Comparison of ENCODE assay signal across 19 cellular contexts in the genomic region with DNA sequence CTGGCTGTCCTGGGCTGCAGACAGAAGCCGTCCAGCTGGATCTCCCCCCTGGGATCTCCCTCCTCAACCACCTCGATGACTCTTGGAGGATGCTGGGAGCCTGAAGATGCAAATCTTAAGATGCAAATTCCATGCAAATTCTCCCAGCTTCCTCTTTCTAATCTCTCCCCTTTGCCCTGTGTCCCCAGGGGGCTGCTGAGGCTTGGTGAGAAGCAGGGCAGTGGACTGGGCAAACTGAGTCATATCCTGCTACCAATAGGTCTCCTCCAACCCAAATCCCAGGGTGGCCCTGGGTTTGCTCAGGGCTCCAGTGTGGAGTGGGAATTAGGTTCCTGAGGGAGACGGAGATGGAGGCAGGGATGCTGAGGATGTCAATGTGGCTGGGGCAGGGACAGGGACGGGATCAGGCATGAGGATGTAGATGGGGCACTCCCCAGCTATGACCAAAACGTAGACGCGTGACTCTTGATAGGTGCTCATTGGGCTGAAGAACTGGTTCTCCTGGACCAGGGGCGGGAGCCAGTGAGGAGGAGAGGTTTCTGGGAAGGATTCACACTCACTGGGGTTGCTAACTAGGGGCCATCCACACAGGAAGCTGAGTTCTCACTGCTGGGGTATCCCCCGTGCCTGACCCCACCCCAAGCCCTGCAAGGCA. TPM values are rescaled to one million over a fixed set of nuclear protein-coding genes. Genes with fewer than 3 reads are reported as not detected.
A peak's percentile ranks its signal among the peaks of the same experiment; 100 is the strongest.
DNase-seq lines count a peak whose midpoint lies in the region; ATAC-seq and TF ChIP-seq lines count a peak whose summit lies in the region.
"Had no signal": no experiment of that assay in that cellular context is flagged by ENCODE, and none has a peak within 500 bp of the region (broad histone marks: within the 10 kb centered on the region; RNA-seq: fewer than 3 reads in every experiment).

No MANE protein-coding gene starts in this region.

- no peak overlapping the region; the same call in 1 of the 2 replicates for H2AFZ ChIP-seq in OCI-LY3 (ENCODE audit: low read depth, low read length)

- H3K36me3 ChIP-seq in OCI-LY3 (replicated peaks; ENCODE audit: low read depth, low read length) = no peaks in the 10 kb centered on the region
- H3K36me3 ChIP-seq: adrenal gland, colonic mucosa, tibial nerve had no signal

- H3K4me3 Mint-ChIP-seq in stimulated activated memory B cell treated with anti-CD40 and anti-IgM and Interleukin-4, amounts not matched to agents 10 μg/mL and 1 μg/mL and 100 μg/mL, for 72 hours = peak overlapping the region; percentile 57
- no peak overlapping the region for H3K4me3 Mint-ChIP-seq in WTC11
- no peak overlapping the region for H3K4me3 Mint-ChIP-seq in activated CD4-positive, alpha-beta T cell treated with anti-CD3 and anti-CD28 coated beads, Interleukin-2, amount 10 ng/mL, durations not matched to agents 24 days and 14 days
- H3K4me3 Mint-ChIP-seq: activated T-cell treated with anti-CD3 and anti-CD28 coated beads, Interleukin-2, amount 50 U/mL, for 4 hours; CD8-positive, alpha-beta T cell had no signal

- no peak for DNase-seq in activated CD4-positive, alpha-beta T cell treated with anti-CD3 and anti-CD28 coated beads for 1 hour
- no peak for DNase-seq in WTC11 (ENCODE audit: low spot score)
- DNase-seq in activated CD4-positive, alpha-beta T cell treated with anti-CD3 and anti-CD28 coated beads, Interleukin-2, amount 10 ng/mL, durations not matched to agents 24 days and 14 days = no peak
- DNase-seq: activated CD4-positive, CD25-positive, alpha-beta regulatory T cell treated with anti-CD3 and anti-CD28 coated beads, Interleukin-2, amount 50 U/mL, for 72 hours; activated T-cell treated with anti-CD3 and anti-CD28 coated beads, Interleukin-2, amount 50 U/mL, for 4 hours; adrenal gland; CD8-positive, alpha-beta T cell; colonic mucosa; Kasumi-1; NK-92 treated with Interleukin-12 subunit alpha and Interleukin-12 subunit beta, amount 100 ng/mL, for 24 hours; SW 1271 had no signal

- intact Hi-C loops in activated CD4-positive, alpha-beta T cell treated with anti-CD3 and anti-CD28 coated beads, Interleukin-2, amount 10 ng/mL, durations not matched to agents 24 days and 14 days (cut with micrococcal nuclease) = no loop called here

- H3K4me1 Mint-ChIP-seq in stimulated activated memory B cell treated with anti-CD40 and anti-IgM and Interleukin-4, amounts not matched to agents 10 μg/mL and 1 μg/mL and 100 μg/mL, for 72 hours = peaks cover 57% of the 10 kb centered on the region
- H3K4me1 Mint-ChIP-seq in WTC11 = peaks cover 16% of the 10 kb centered on the region
- peaks cover 8% of the 10 kb centered on the region for H3K4me1 Mint-ChIP-seq in activated CD4-positive, alpha-beta T cell treated with anti-CD3 and anti-CD28 coated beads, Interleukin-2, amount 10 ng/mL, durations not matched to agents 24 days and 14 days

- H3K9me3 Mint-ChIP-seq in stimulated activated memory B cell treated with anti-CD40 and anti-IgM and Interleukin-4, amounts not matched to agents 10 μg/mL and 1 μg/mL and 100 μg/mL, for 72 hours = no peaks in the 10 kb centered on the region
- no peaks in the 10 kb centered on the region for H3K9me3 Mint-ChIP-seq in WTC11
- H3K9me3 Mint-ChIP-seq in activated CD4-positive, alpha-beta T cell treated with anti-CD3 and anti-CD28 coated beads, Interleukin-2, amount 10 ng/mL, durations not matched to agents 24 days and 14 days = no peaks in the 10 kb centered on the region
- H3K9me3 Mint-ChIP-seq: activated T-cell treated with anti-CD3 and anti-CD28 coated beads, Interleukin-2, amount 50 U/mL, for 4 hours; CD8-positive, alpha-beta T cell had no signal

- peak overlapping the region; percentile 72 for H3K4me2 ChIP-seq in OCI-LY3 (ENCODE audit: low read length)
- H3K4me2 ChIP-seq: smooth muscle cell had no signal

- H3K4me3 ChIP-seq in OCI-LY3 (ENCODE audit: low read length) = peak overlapping the region; percentile 59
- H3K4me3 ChIP-seq: adrenal gland, colonic mucosa, lung, smooth muscle cell, tibial nerve had no signal

- peak; percentile 63 for ATAC-seq in HG02981 (IDR thresholded peaks at IDR 0.05; ENCODE audit: unreplicated experiment)
- ATAC-seq in stimulated activated memory B cell treated with anti-CD40 and anti-IgM and Interleukin-4, amounts not matched to agents 10 μg/mL and 1 μg/mL and 100 μg/mL, for 72 hours = peak; percentile 95
- ATAC-seq in WTC11 = no peak; the same call in 1 of the 2 replicates
- ATAC-seq: activated T-cell treated with anti-CD3 and anti-CD28 coated beads, Interleukin-2, amount 50 U/mL, for 4 hours; CD8-positive, alpha-beta T cell had no signal

- 0 out of 2 replicates have a peak overlapping the region, but pooled peaks have one; percentile 29 for H3K27ac ChIP-seq in OCI-LY3 (ENCODE audit: low read length)
- H3K27ac ChIP-seq: adrenal gland, colonic mucosa, tibial nerve had no signal

- no peaks in the 10 kb centered on the region for H3K9me3 ChIP-seq in OCI-LY3 (ENCODE audit: insufficient read depth, low read length)
- H3K9me3 ChIP-seq: adrenal gland, colonic mucosa, tibial nerve had no signal

- peaks cover 15% of the 10 kb centered on the region for H3K4me1 ChIP-seq in OCI-LY3 (ENCODE audit: low read length)
- H3K4me1 ChIP-seq: adrenal gland, colonic mucosa, tibial nerve had no signal

- no peaks in the 10 kb centered on the region for H3K79me2 ChIP-seq in OCI-LY3 (ENCODE audit: low read length)

- H3K9ac ChIP-seq in OCI-LY3 (ENCODE audit: low read length) = peak overlapping the region; percentile 44; the same call in 1 of the 2 replicates

- no peaks in the 10 kb centered on the region for H3K36me3 Mint-ChIP-seq in stimulated activated memory B cell treated with anti-CD40 and anti-IgM and Interleukin-4, amounts not matched to agents 10 μg/mL and 1 μg/mL and 100 μg/mL, for 72 hours
- H3K36me3 Mint-ChIP-seq in WTC11 = no peaks in the 10 kb centered on the region
- H3K36me3 Mint-ChIP-seq in activated CD4-positive, alpha-beta T cell treated with anti-CD3 and anti-CD28 coated beads, Interleukin-2, amount 10 ng/mL, durations not matched to agents 24 days and 14 days (ENCODE audit: low read depth) = no peaks in the 10 kb centered on the region
- H3K36me3 Mint-ChIP-seq: CD8-positive, alpha-beta T cell had no signal

- TF ChIP-seq POLR2A in GM19193 (IDR thresholded peaks at IDR 0.05; ENCODE audit: extremely low read depth, insufficient read depth, insufficient read length) = peak; percentile 40

- peaks cover 13% of the 10 kb centered on the region for H3K27me3 Mint-ChIP-seq in stimulated activated memory B cell treated with anti-CD40 and anti-IgM and Interleukin-4, amounts not matched to agents 10 μg/mL and 1 μg/mL and 100 μg/mL, for 72 hours
- peaks cover 34% of the 10 kb centered on the region for H3K27me3 Mint-ChIP-seq in WTC11 (ENCODE audit: low read depth)
- H3K27me3 Mint-ChIP-seq in activated CD4-positive, alpha-beta T cell treated with anti-CD3 and anti-CD28 coated beads, Interleukin-2, amount 10 ng/mL, durations not matched to agents 24 days and 14 days = peaks cover 28% of the 10 kb centered on the region

- CTCF ChIA-PET in WTC11 (lab: Charles Lee) = interaction anchor here (0.6 to 5.5 kb wide), 10 partner anchors 12 to 101 kb away, joined by 3 to 91 read pairs (median 14); a partner anchor contains a TSS

- H3K27ac Mint-ChIP-seq in stimulated activated memory B cell treated with anti-CD40 and anti-IgM and Interleukin-4, amounts not matched to agents 10 μg/mL and 1 μg/mL and 100 μg/mL, for 72 hours = peak overlapping the region; percentile 64
- no peak overlapping the region for H3K27ac Mint-ChIP-seq in WTC11
- no peak overlapping the region for H3K27ac Mint-ChIP-seq in activated CD4-positive, alpha-beta T cell treated with anti-CD3 and anti-CD28 coated beads, Interleukin-2, amount 10 ng/mL, durations not matched to agents 24 days and 14 days
- H3K27ac Mint-ChIP-seq: CD8-positive, alpha-beta T cell had no signal

- TF ChIP-seq CTCF in OCI-LY3 (IDR thresholded peaks at IDR 0.05; ENCODE audit: low read depth, low read length) (no peak), WTC11 (IDR thresholded peaks at IDR 0.05) (no peak)

- H4K20me1 ChIP-seq in OCI-LY3 (ENCODE audit: insufficient read depth, low read length) = no peaks in the 10 kb centered on the region

- POLR2A ChIA-PET in WTC11 (lab: Charles Lee) = no interaction called here

- H3K27me3 ChIP-seq in OCI-LY3 (ENCODE audit: low read depth, low read length) = peaks cover 6% of the 10 kb centered on the region; the same call in 1 of the 2 replicates
- H3K27me3 ChIP-seq: colonic mucosa had no signal

TF ChIP-seq in WTC11, 78 proteins besides CTCF, POLR2A, EP300 and RAD21 (continues in another document):
- TF ChIP-seq ZNF263 (CRISPR knock-in tag; IDR thresholded peaks at IDR 0.05; ENCODE audit: low read depth) = no peak
- TF ChIP-seq TEAD1 (CRISPR knock-in tag; IDR thresholded peaks at IDR 0.05) = no peak
- TF ChIP-seq GABPB1 (CRISPR knock-in tag; IDR thresholded peaks at IDR 0.05) = no peak
- TF ChIP-seq, protein P1, sequence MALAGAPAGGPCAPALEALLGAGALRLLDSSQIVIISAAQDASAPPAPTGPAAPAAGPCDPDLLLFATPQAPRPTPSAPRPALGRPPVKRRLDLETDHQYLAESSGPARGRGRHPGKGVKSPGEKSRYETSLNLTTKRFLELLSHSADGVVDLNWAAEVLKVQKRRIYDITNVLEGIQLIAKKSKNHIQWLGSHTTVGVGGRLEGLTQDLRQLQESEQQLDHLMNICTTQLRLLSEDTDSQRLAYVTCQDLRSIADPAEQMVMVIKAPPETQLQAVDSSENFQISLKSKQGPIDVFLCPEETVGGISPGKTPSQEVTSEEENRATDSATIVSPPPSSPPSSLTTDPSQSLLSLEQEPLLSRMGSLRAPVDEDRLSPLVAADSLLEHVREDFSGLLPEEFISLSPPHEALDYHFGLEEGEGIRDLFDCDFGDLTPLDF (CRISPR knock-in tag; IDR thresholded peaks at IDR 0.05) = no peak
- no peak for TF ChIP-seq ZNF317 (CRISPR knock-in tag; IDR thresholded peaks at IDR 0.05; ENCODE audit: borderline replicate concordance, low read depth)
- no peak for TF ChIP-seq NFE2L1 (CRISPR knock-in tag; IDR thresholded peaks at IDR 0.05)
- TF ChIP-seq PRRX2 (CRISPR knock-in tag; IDR thresholded peaks at IDR 0.05) = no peak

RNA-seq across cellular contexts. Expression of a gene that starts 3.6 kb away (rescaled TPM):
- 0.72 to 1.8 TPM (median 0.82 TPM) in 3 replicates for total RNA-seq in WTC11 (2021)
- total RNA-seq in activated CD4-positive, alpha-beta T cell treated with anti-CD3 and anti-CD28 coated beads, Interleukin-2, amount 10 ng/mL, durations not matched to agents 24 days and 14 days = 0.77 and 0.88 TPM in 2 replicates
- total RNA-seq: adrenal gland, fibroblast of lung, tibial nerve had no signal

RNA-seq across cellular contexts. Expression of a gene that starts 27.2 kb away (rescaled TPM):
- 0.48 to 0.81 TPM (median 0.62 TPM) in 3 replicates for total RNA-seq in WTC11 (2021)
- not detected in 2 replicates for total RNA-seq in activated CD4-positive, alpha-beta T cell treated with anti-CD3 and anti-CD28 coated beads, Interleukin-2, amount 10 ng/mL, durations not matched to agents 24 days and 14 days
- total RNA-seq: activated T-cell treated with anti-CD3 and anti-CD28 coated beads, Interleukin-2, amount 50 U/mL, for 4 hours; adrenal gland; colonic mucosa; fibroblast of lung; tibial nerve had no signal

RNA-seq across cellular contexts. Expression of a gene that starts 32.7 kb away (rescaled TPM):
- 3.1 to 3.9 TPM (median 3.7 TPM) in 3 replicates for total RNA-seq in WTC11 (2021)
- total RNA-seq in activated CD4-positive, alpha-beta T cell treated with anti-CD3 and anti-CD28 coated beads, Interleukin-2, amount 10 ng/mL, durations not matched to agents 24 days and 14 days = 1.5 and 2.1 TPM in 2 replicates
- total RNA-seq: colonic mucosa, smooth muscle cell had no signal

RNA-seq across cellular contexts. Expression of a gene that starts 52.3 kb away (rescaled TPM):
- total RNA-seq in WTC11 (2021) = 0.22 to 0.87 TPM (median 0.73 TPM) in 3 replicates
- not detected in 2 replicates for total RNA-seq in activated CD4-positive, alpha-beta T cell treated with anti-CD3 and anti-CD28 coated beads, Interleukin-2, amount 10 ng/mL, durations not matched to agents 24 days and 14 days
- total RNA-seq: CD8-positive, alpha-beta T cell; fibroblast of lung had no signal
